9 cellular contexts compared by ENCODE assay signal in genomic region chr3:194306109-194306686, GRCh38. TPM values are rescaled to one million over a fixed set of nuclear protein-coding genes. Genes with fewer than 3 reads are reported as not detected.
DNase-seq lines count a peak whose midpoint lies in the region; ATAC-seq and TF ChIP-seq lines count a peak whose summit lies in the region.
"Had no signal": no experiment of that assay in that cellular context is flagged by ENCODE, and none has a peak within 500 bp of the region (broad histone marks: within the 10 kb centered on the region; RNA-seq: fewer than 3 reads in every experiment).

No MANE protein-coding gene starts in this region.

- DNase-seq in SKM-1 treated with dmso at 0.1 percent for 144 hours (lab: John Stamatoyannopoulos, UW; ENCODE audit: unreplicated experiment) (peak; percentile 6), SKM-1 (lab: John Stamatoyannopoulos, UW; ENCODE audit: unreplicated experiment) (no peak), T-helper 17 cell (peak; percentile 29 to 34 (median 31)), lower leg skin (ENCODE audit: low spot score in 2 of 2) (no peak), NCI-H2227 treated with DMSO at 0.1 percent for 48 hours (lab: John Stamatoyannopoulos, UW) (no peak)

- WGBS in lower leg skin, 2 donors = 42 to 60% methylated on average over 9 to 11 of the region's 11 CpGs

- intact Hi-C loops in lower leg skin (cut with DNase I; ENCODE audit: low total_unique reads) = no loop called here

- H3K27ac Mint-ChIP-seq in T-helper 17 cell = peak overlapping the region; percentile 79

- H3K4me1 Mint-ChIP-seq in T-helper 17 cell = peaks cover 39% of the 10 kb centered on the region

- peak overlapping the region; percentile 80 for H3K4me3 Mint-ChIP-seq in T-helper 17 cell

- ATAC-seq in HG03108 (IDR thresholded peaks at IDR 0.05; ENCODE audit: unreplicated experiment) (peak; percentile 41), T-helper 17 cell (peak; percentile 81), esophagus mucosa (peak; percentile 17), HG03039 (IDR thresholded peaks at IDR 0.05; ENCODE audit: unreplicated experiment) (no peak)

- no peaks in the 10 kb centered on the region for H3K9me3 ChIP-seq in T-helper 17 cell (ENCODE audit: control insufficient read depth, low read length, poor library complexity, severe bottlenecking)

- no peak for TF ChIP-seq CTCF in lower leg skin (IDR thresholded peaks at IDR 0.05)

- TF ChIP-seq POLR2A in lower leg skin (IDR thresholded peaks at IDR 0.05) = no peak

- no peak overlapping the region for H3K4me3 ChIP-seq in lower leg skin (ENCODE audit: low read depth, poor library complexity, severe bottlenecking)

- no peaks in the 10 kb centered on the region for H3K27me3 Mint-ChIP-seq in T-helper 17 cell

- no peaks in the 10 kb centered on the region for H3K36me3 Mint-ChIP-seq in T-helper 17 cell (ENCODE audit: low read depth)

RNA-seq across cellular contexts. Expression of gene CPN2, which starts 44.9 kb away (rescaled TPM):
- not detected for total RNA-seq in T-helper 17 cell
- not detected for total RNA-seq in esophagus mucosa
- total RNA-seq in lower leg skin = under 1 TPM in 1 of 4 donors, not detected in 3; 0.10 TPM
- total RNA-seq: T-helper 2 cell treated with Interferon-gamma antibody and Interleukin-4, amounts not matched to agents 100 ng/mL and 5 ng/mL, for 36 hours had no signal

Comparison
In these comparisons a context has a peak if more than half of its experiments do, and no peak if none do; other contexts are left out.
1. DNase-seq: peak in SKM-1 treated with dmso at 0.1 percent for 144 hours (single experiment) and T-helper 17 cell (3 of 3); none in SKM-1 (single experiment), lower leg skin (0 of 2) and NCI-H2227 treated with DMSO at 0.1 percent for 48 hours (single experiment).